ENCODE assay signal across 35 cellular contexts in the genomic region with DNA sequence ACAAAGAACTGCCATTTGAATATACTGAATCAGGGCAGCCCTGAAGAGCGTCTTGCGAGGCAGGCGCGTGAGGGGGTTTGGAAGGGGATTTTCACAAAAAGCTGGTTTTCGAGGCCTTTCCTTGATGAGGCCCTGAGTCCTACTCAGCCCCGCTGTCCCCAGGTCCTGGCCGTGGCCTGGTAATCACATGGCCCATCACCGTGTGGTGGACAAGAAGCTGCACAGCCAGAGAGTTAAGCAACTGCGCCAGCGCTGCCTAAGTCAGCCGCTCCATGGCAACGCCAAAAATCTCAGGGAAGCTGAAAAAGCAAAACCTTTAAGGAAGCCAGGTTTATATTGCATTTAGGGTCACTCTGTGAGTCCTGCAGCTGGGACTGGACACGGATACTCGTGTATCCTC.
"Had no signal": no experiment of that assay in that cellular context is flagged by ENCODE, and none has a peak within 500 bp of the region (broad histone marks: within the 10 kb centered on the region; RNA-seq: fewer than 3 reads in every experiment).

No MANE protein-coding gene starts in this region.

- H3K4me1 Mint-ChIP-seq: activated CD4-positive, alpha-beta memory T cell treated with anti-CD3 and anti-CD28 coated beads, Interleukin-2, amount 10 ng/mL, durations not matched to agents 7 days and 5 days; activated CD4-positive, alpha-beta T cell treated with anti-CD3 and anti-CD28 coated beads for 36 hours; activated CD4-positive, alpha-beta T cell treated with anti-CD3 and anti-CD28 coated beads, Interleukin-2, amount 10 ng/mL, durations not matched to agents 7 days and 5 days; activated CD8-positive, alpha-beta memory T cell treated with anti-CD3 and anti-CD28 coated beads, Interleukin-2, amount 10 ng/mL, durations not matched to agents 7 days and 5 days; activated naive CD8-positive, alpha-beta T cell treated with anti-CD3 and anti-CD28 coated beads for 36 hours had no signal

- H3K9me3 Mint-ChIP-seq: activated CD4-positive, alpha-beta memory T cell treated with anti-CD3 and anti-CD28 coated beads, Interleukin-2, amount 10 ng/mL, durations not matched to agents 7 days and 5 days; activated CD4-positive, alpha-beta T cell treated with anti-CD3 and anti-CD28 coated beads, Interleukin-2, amount 10 ng/mL, durations not matched to agents 7 days and 5 days; activated naive CD4-positive, alpha-beta T cell treated with anti-CD3 and anti-CD28 coated beads, Interleukin-2, amount 50 U/mL, for 72 hours; activated naive CD8-positive, alpha-beta T cell treated with anti-CD3 and anti-CD28 coated beads for 36 hours; activated T-cell treated with anti-CD3 and anti-CD28 coated beads, Interleukin-2, amount 50 U/mL, for 24 hours; activated T-helper 2 cell treated with anti-CD3 and anti-CD28 coated beads, Interferon-gamma antibody, Interleukin-2, Interleukin-4, amounts not matched to agents 10 μg/mL and 5 μg/mL and 100 μg/mL, durations not matched to agents 14 hours and 24 hours and 36 hours; T-helper 1 cell treated with Interleukin-12 subunit alpha and Interleukin-12 subunit beta and Interleukin-4 antibody, amounts not matched to agents 30 μg/mL and 1 μg/mL, for 36 hours; T-helper 2 cell treated with Interferon-gamma antibody and Interleukin-4, amounts not matched to agents 5 μg/mL and 100 μg/mL, for 36 hours had no signal

- DNase-seq: activated CD4-positive, alpha-beta memory T cell treated with anti-CD3 and anti-CD28 coated beads, Interleukin-2, amount 10 ng/mL, durations not matched to agents 7 days and 5 days; activated CD4-positive, alpha-beta T cell treated with anti-CD3 and anti-CD28 coated beads for 1 hour; activated CD4-positive, alpha-beta T cell treated with anti-CD3 and anti-CD28 coated beads for 36 hours; activated CD4-positive, alpha-beta T cell treated with anti-CD3 and anti-CD28 coated beads for 48 hours; activated CD4-positive, alpha-beta T cell treated with anti-CD3 and anti-CD28 coated beads, Interleukin-2, amount 10 ng/mL, durations not matched to agents 7 days and 5 days; activated CD4-positive, alpha-beta T cell treated with anti-CD3 and anti-CD28 coated beads, Interleukin-2, amount 50 U/mL, for 48 hours; activated CD4-positive, CD25-positive, alpha-beta regulatory T cell; activated CD8-positive, alpha-beta memory T cell treated with anti-CD3 and anti-CD28 coated beads for 24 hours; activated CD8-positive, alpha-beta memory T cell treated with anti-CD3 and anti-CD28 coated beads, Interleukin-2, amount 10 ng/mL, durations not matched to agents 7 days and 5 days; activated CD8-positive, alpha-beta memory T cell treated with anti-CD3 and anti-CD28 coated beads, Interleukin-2, amount 50 U/mL, for 48 hours; activated CD8-positive, alpha-beta T cell treated with anti-CD3 and anti-CD28 coated beads, Interleukin-2, amount 10 ng/mL, durations not matched to agents 7 days and 5 days; activated effector memory CD4-positive, alpha-beta T cell treated with Interleukin-2 at 50 U/mL for 16 hours; activated gamma-delta T cell treated with Interleukin-2 at 50 U/mL for 16 hours; activated naive CD4-positive, alpha-beta T cell treated with anti-CD3 and anti-CD28 coated beads, Interleukin-2, amount 50 U/mL, for 16 hours; activated naive CD4-positive, alpha-beta T cell treated with Interleukin-2 at 50 U/mL for 16 hours; activated naive CD8-positive, alpha-beta T cell treated with anti-CD3 and anti-CD28 coated beads for 36 hours; activated T-cell treated with anti-CD3 and anti-CD28 coated beads, Interleukin-2, amount 50 U/mL, for 24 hours; activated T-cell treated with anti-CD3 and anti-CD28 coated beads, Interleukin-2, amount 50 U/mL, for 48 hours; adrenal gland; amniotic stem cell; aorta; body of pancreas; brain microvascular endothelial cell; central memory CD4-positive, alpha-beta T cell; T-helper 1 cell; T-helper 2 cell; T-helper 9 cell; WERI-Rb-1 had no signal

- H3K36me3 Mint-ChIP-seq: activated CD8-positive, alpha-beta memory T cell treated with anti-CD3 and anti-CD28 coated beads, Interleukin-2, amount 10 ng/mL, durations not matched to agents 7 days and 5 days; activated naive CD4-positive, alpha-beta T cell treated with anti-CD3 and anti-CD28 coated beads, Interleukin-2, amount 50 U/mL, for 72 hours; activated naive CD8-positive, alpha-beta T cell treated with anti-CD3 and anti-CD28 coated beads for 36 hours; WTC11 had no signal

- H3K4me1 ChIP-seq: adrenal gland, body of pancreas, breast epithelium had no signal

- ATAC-seq: activated CD4-positive, alpha-beta T cell treated with anti-CD3 and anti-CD28 coated beads for 36 hours; activated CD4-positive, CD25-positive, alpha-beta regulatory T cell treated with anti-CD3 and anti-CD28 coated beads, Interleukin-2, amount 50 U/mL, for 24 hours; activated CD8-positive, alpha-beta memory T cell treated with anti-CD3 and anti-CD28 coated beads, Interleukin-2, amount 10 ng/mL, durations not matched to agents 7 days and 5 days; activated CD8-positive, alpha-beta T cell treated with anti-CD3 and anti-CD28 coated beads, Interleukin-2, amount 10 ng/mL, durations not matched to agents 7 days and 5 days; activated naive CD4-positive, alpha-beta T cell treated with anti-CD3 and anti-CD28 coated beads, Interleukin-2, amount 50 U/mL, for 72 hours; body of pancreas; WTC11 had no signal

- H3K9me3 ChIP-seq: adrenal gland, body of pancreas, breast epithelium had no signal

- H3K27ac Mint-ChIP-seq: activated CD4-positive, alpha-beta memory T cell treated with anti-CD3 and anti-CD28 coated beads, Interleukin-2, amount 10 ng/mL, durations not matched to agents 7 days and 5 days; activated CD4-positive, alpha-beta T cell treated with anti-CD3 and anti-CD28 coated beads for 36 hours; activated CD4-positive, alpha-beta T cell treated with anti-CD3 and anti-CD28 coated beads, Interleukin-2, amount 10 ng/mL, durations not matched to agents 7 days and 5 days; activated CD8-positive, alpha-beta memory T cell treated with anti-CD3 and anti-CD28 coated beads, Interleukin-2, amount 10 ng/mL, durations not matched to agents 7 days and 5 days; activated CD8-positive, alpha-beta T cell treated with anti-CD3 and anti-CD28 coated beads, Interleukin-2, amount 10 ng/mL, durations not matched to agents 7 days and 5 days; activated naive CD4-positive, alpha-beta T cell treated with anti-CD3 and anti-CD28 coated beads, Interleukin-2, amount 50 U/mL, for 72 hours; activated naive CD8-positive, alpha-beta T cell treated with anti-CD3 and anti-CD28 coated beads for 36 hours; activated T-cell treated with anti-CD3 and anti-CD28 coated beads, Interleukin-2, amount 50 U/mL, for 24 hours; activated T-helper 2 cell treated with anti-CD3 and anti-CD28 coated beads, Interferon-gamma antibody, Interleukin-2, Interleukin-4, amounts not matched to agents 10 μg/mL and 5 μg/mL and 100 μg/mL, durations not matched to agents 14 hours and 24 hours and 36 hours; T-helper 1 cell treated with Interleukin-12 subunit alpha and Interleukin-12 subunit beta and Interleukin-4 antibody, amounts not matched to agents 30 μg/mL and 1 μg/mL, for 36 hours; T-helper 2 cell treated with Interferon-gamma antibody and Interleukin-4, amounts not matched to agents 5 μg/mL and 100 μg/mL, for 36 hours; WTC11 had no signal

- H3K4me3 Mint-ChIP-seq: activated CD4-positive, alpha-beta memory T cell treated with anti-CD3 and anti-CD28 coated beads, Interleukin-2, amount 10 ng/mL, durations not matched to agents 7 days and 5 days; activated CD4-positive, alpha-beta T cell treated with anti-CD3 and anti-CD28 coated beads for 36 hours; activated CD4-positive, alpha-beta T cell treated with anti-CD3 and anti-CD28 coated beads, Interleukin-2, amount 10 ng/mL, durations not matched to agents 7 days and 5 days; activated CD8-positive, alpha-beta memory T cell treated with anti-CD3 and anti-CD28 coated beads, Interleukin-2, amount 10 ng/mL, durations not matched to agents 7 days and 5 days; activated CD8-positive, alpha-beta T cell treated with anti-CD3 and anti-CD28 coated beads, Interleukin-2, amount 10 ng/mL, durations not matched to agents 7 days and 5 days; activated naive CD8-positive, alpha-beta T cell treated with anti-CD3 and anti-CD28 coated beads for 36 hours; activated T-cell treated with anti-CD3 and anti-CD28 coated beads, Interleukin-2, amount 50 U/mL, for 24 hours; T-helper 1 cell treated with Interleukin-12 subunit alpha and Interleukin-12 subunit beta and Interleukin-4 antibody, amounts not matched to agents 30 μg/mL and 1 μg/mL, for 36 hours; T-helper 2 cell treated with Interferon-gamma antibody and Interleukin-4, amounts not matched to agents 5 μg/mL and 100 μg/mL, for 36 hours; WTC11 had no signal

- H3K27ac ChIP-seq: adrenal gland, body of pancreas, brain microvascular endothelial cell, breast epithelium, WERI-Rb-1 had no signal

- H3K27me3 Mint-ChIP-seq: activated CD4-positive, alpha-beta memory T cell treated with anti-CD3 and anti-CD28 coated beads, Interleukin-2, amount 10 ng/mL, durations not matched to agents 7 days and 5 days; activated CD4-positive, alpha-beta T cell treated with anti-CD3 and anti-CD28 coated beads for 36 hours; activated CD8-positive, alpha-beta memory T cell treated with anti-CD3 and anti-CD28 coated beads, Interleukin-2, amount 10 ng/mL, durations not matched to agents 7 days and 5 days; activated naive CD8-positive, alpha-beta T cell treated with anti-CD3 and anti-CD28 coated beads for 36 hours; activated T-cell treated with anti-CD3 and anti-CD28 coated beads, Interleukin-2, amount 50 U/mL, for 24 hours had no signal

- H3K4me3 ChIP-seq: adrenal gland, body of pancreas, breast epithelium had no signal

- H3K27me3 ChIP-seq: adrenal gland, body of pancreas, brain microvascular endothelial cell, breast epithelium had no signal

- H3K36me3 ChIP-seq: adrenal gland, brain microvascular endothelial cell, breast epithelium, WERI-Rb-1 had no signal
